ENCODE assay signal across 7 cellular contexts in genomic region chr4:40316333-40316781, GRCh38. TPM values are rescaled to one million over a fixed set of nuclear protein-coding genes. Genes with fewer than 3 reads are reported as not detected.
DNase-seq lines count a peak whose midpoint lies in the region; ATAC-seq, FAIRE-seq and TF ChIP-seq lines count a peak whose summit lies in the region.

No MANE protein-coding gene starts in this region.

- H2BK5ac ChIP-seq in mesenchymal stem cell (ENCODE audit: low read depth, low read length, poor library complexity, severe bottlenecking): no peak overlapping the region

- no peaks in the 10 kb centered on the region for H3K79me1 ChIP-seq in mesenchymal stem cell (replicated peaks; ENCODE audit: low read length, poor library complexity, severe bottlenecking)

- DNase-seq in K562 (ENCODE audit: extremely low read depth in 1 of 4, low spot score in 3 of 4): no peak
- peak; percentile 99 for DNase-seq in mesenchymal stem cell
- no peak for DNase-seq in aorta
- DNase-seq in substantia nigra (lab: John Stamatoyannopoulos, UW): no peak
- no peak for DNase-seq in SIG-M5 treated with dmso at 0.1 percent for 504 hours (lab: John Stamatoyannopoulos, UW; ENCODE audit: unreplicated experiment)

- no peaks in the 10 kb centered on the region for H3K79me2 ChIP-seq in K562 (ENCODE audit: control insufficient read depth, insufficient read depth, low read length)

- H3K4me2 ChIP-seq in K562 (ENCODE audit: insufficient read depth, low read length) (no peak overlapping the region), mesenchymal stem cell (ENCODE audit: low read length, poor library complexity, severe bottlenecking) (peak overlapping the region; percentile 43)

- no peak for TF ChIP-seq POLR2A in K562 (conservative IDR thresholded peaks at IDR 0.05)

- H3K36me3 ChIP-seq in KOPT-K1 (ENCODE audit: insufficient read depth, low read length): no peaks in the 10 kb centered on the region
- no peaks in the 10 kb centered on the region for H3K36me3 ChIP-seq in K562 (ENCODE audit: control insufficient read depth, insufficient read depth, low read length)
- no peaks in the 10 kb centered on the region for H3K36me3 ChIP-seq in mesenchymal stem cell (ENCODE audit: control insufficient read depth in 1 of 2, insufficient read depth in 2 of 2, low read depth in 1 of 2, low read length in 2 of 2)
- no peaks in the 10 kb centered on the region for H3K36me3 ChIP-seq in aorta (ENCODE audit: control insufficient read depth in 1 of 2, insufficient read depth in 2 of 2, low read length in 1 of 2)

- peak overlapping the region; percentile 93 for H2AFZ ChIP-seq in K562 (ENCODE audit: low read depth, low read length)
- no peak overlapping the region for H2AFZ ChIP-seq in mesenchymal stem cell (ENCODE audit: low read depth, low read length)

- H2BK120ac ChIP-seq in mesenchymal stem cell (ENCODE audit: low read depth, low read length): no peak overlapping the region

- H3K27me3 ChIP-seq in K562 (ENCODE audit: control insufficient read depth in 2 of 2, insufficient read depth in 2 of 2, low read length in 2 of 2): no peaks in the 10 kb centered on the region
- no peaks in the 10 kb centered on the region for H3K27me3 ChIP-seq in mesenchymal stem cell (ENCODE audit: control insufficient read depth in 1 of 2, insufficient read depth in 1 of 2, low read length in 2 of 2)
- H3K27me3 ChIP-seq in aorta (ENCODE audit: control insufficient read depth in 1 of 2, insufficient read depth in 2 of 2, low read length in 1 of 2): no peaks in the 10 kb centered on the region

- no peak overlapping the region for H2AK5ac ChIP-seq in mesenchymal stem cell (ENCODE audit: low read length, severe bottlenecking)

- H2BK12ac ChIP-seq in mesenchymal stem cell (ENCODE audit: low read length in 2 of 2): no peak overlapping the region

- intact Hi-C loops in K562 (cut with micrococcal nuclease) (loop anchor here (5.0 to 10.0 kb wide), 3 partner anchors 339 to 852 kb away; partner anchors contain the start of genes PDS5A and UBE2K), aorta (cut with DNase I) (loop anchor here in 1 of 2 donors (5.0 kb wide), 1 partner anchor 259 kb away; the partner anchor contains the start of gene N4BP2)

- in situ Hi-C loops in K562 (cut with MboI): no loop called here

- POLR2A ChIA-PET in K562 (lab: Yijun Ruan, JAX): interaction anchor here (0.6 to 2.4 kb wide), 13 partner anchors 8 to 260 kb away, joined by 3 to 11 read pairs (median 3); partner anchors contain the start of gene N4BP2

- no peak overlapping the region for H2BK15ac ChIP-seq in mesenchymal stem cell (ENCODE audit: low read depth, poor library complexity, severe bottlenecking)

- H3K4me1 ChIP-seq in K562 (replicated peaks in 1 of 2; ENCODE audit: control insufficient read depth in 2 of 2, insufficient read depth in 2 of 2, low read length in 2 of 2) (peaks cover 12 to 42% of the 10 kb centered on the region in 2 experiments), mesenchymal stem cell (ENCODE audit: control insufficient read depth, insufficient read depth, low read depth, low read length) (peaks cover 4% of the 10 kb centered on the region), aorta (ENCODE audit: control insufficient read depth in 1 of 2, insufficient read depth in 2 of 2, low read length in 2 of 2) (no peaks in the 10 kb centered on the region)

- H3K4ac ChIP-seq in mesenchymal stem cell (ENCODE audit: low read depth in 1 of 2, low read length in 2 of 2): peak overlapping the region in 1 of 2 experiments; percentile 26

- H3K9me3 ChIP-seq in KOPT-K1 (ENCODE audit: insufficient read depth, low read length, poor library complexity, severe bottlenecking): no peaks in the 10 kb centered on the region
- H3K9me3 ChIP-seq in K562 (replicated peaks; ENCODE audit: control insufficient read depth, insufficient read depth, low read depth, low read length): no peaks in the 10 kb centered on the region
- H3K9me3 ChIP-seq in mesenchymal stem cell (ENCODE audit: control insufficient read depth, low read length): no peaks in the 10 kb centered on the region
- H3K9me3 ChIP-seq in aorta (ENCODE audit: control insufficient read depth, low read length): no peaks in the 10 kb centered on the region

- no peak overlapping the region for H4K8ac ChIP-seq in mesenchymal stem cell (ENCODE audit: low read length)

- no peaks in the 10 kb centered on the region for H4K20me1 ChIP-seq in K562 (replicated peaks; ENCODE audit: control insufficient read depth, insufficient read depth, low read length)

- no peak for FAIRE-seq in K562 (lab: Jason Lieb, UNC)

- no peak overlapping the region for H3K18ac ChIP-seq in mesenchymal stem cell (ENCODE audit: low read depth in 1 of 2, low read length in 2 of 2)

- no peak overlapping the region for H4K91ac ChIP-seq in mesenchymal stem cell (ENCODE audit: low read length)

- H3K9me1 ChIP-seq in K562 (ENCODE audit: control insufficient read depth, insufficient read depth, low read length): no peaks in the 10 kb centered on the region

- no peak for TF ChIP-seq EP300 in K562 (IDR thresholded peaks at IDR 0.05; ENCODE audit: low read length)

- CTCF ChIA-PET in K562 (lab: Yijun Ruan, JAX; ENCODE audit: low intra/inter-chr PET ratio): interaction anchor here (0.6 to 1.9 kb wide), 5 partner anchors 9 to 847 kb away, joined by 3 to 9 read pairs (median 4); partner anchors contain the start of gene N4BP2

- H3K4me3 ChIP-seq in K562 (no peak overlapping the region), mesenchymal stem cell (ENCODE audit: insufficient read depth in 1 of 2, low read depth in 1 of 2, low read length in 2 of 2) (peak overlapping the region in 1 of 2 experiments; percentile 71), aorta (ENCODE audit: low read length in 2 of 2) (peak overlapping the region; percentile 14 to 23)

- TF ChIP-seq RAD21 in K562 (CRISPR knock-in tag; conservative IDR thresholded peaks at IDR 0.05 in 1 of 2, IDR thresholded peaks at IDR 0.05 in 1 of 2): no peak

- H3K23ac ChIP-seq in mesenchymal stem cell (ENCODE audit: low read length in 2 of 2): no peak overlapping the region

- ATAC-seq in GM18870 (IDR thresholded peaks at IDR 0.05; ENCODE audit: unreplicated experiment): peak; percentile 47
- ATAC-seq in K562: no peak
- ATAC-seq in aorta (ENCODE audit: low FRiP score): peak; percentile 48

- H3K27ac ChIP-seq in KOPT-K1 (ENCODE audit: low read depth, low read length, poor library complexity, severe bottlenecking) (peak overlapping the region; percentile 95), K562 (ENCODE audit: extremely low read depth, low read depth, low read length) (peak overlapping the region; percentile 61; the same call in 2 of the 3 replicates), mesenchymal stem cell (ENCODE audit: low read length, poor library complexity, severe bottlenecking) (peak overlapping the region; percentile 93), aorta (ENCODE audit: low read depth in 1 of 2, low read length in 2 of 2) (no peak overlapping the region), substantia nigra (ENCODE audit: low read depth, low read length, poor library complexity, severe bottlenecking) (no peak overlapping the region)

- no peak overlapping the region for H3K14ac ChIP-seq in mesenchymal stem cell (ENCODE audit: low read length in 2 of 2)

- no TSS peak for BruUV-seq in K562 (replicated peaks; lab: Mats Ljungman, UMichigan)

- peak overlapping the region in 1 of 2 experiments; percentile 40; a peak in 1 of 4 replicates for H3K9ac ChIP-seq in K562 (ENCODE audit: insufficient read depth in 1 of 2, low read depth in 2 of 2, low read length in 2 of 2)
- H3K9ac ChIP-seq in mesenchymal stem cell (ENCODE audit: low read length): peak overlapping the region; percentile 93

- no peak for TF ChIP-seq CTCF in K562 (IDR thresholded peaks at IDR 0.05 in 2 of 3, conservative IDR thresholded peaks at IDR 0.05 in 1 of 3; ENCODE audit: insufficient read depth in 2 of 3, low read depth in 1 of 3, low read length in 3 of 3)

- WGBS in K562 (ENCODE audit: insufficient coverage, low coverage, missing lambda C conversion rate): 21% methylated on average over 3 of the region's 3 CpGs
- WGBS in mesenchymal stem cell: 17% methylated on average over 3 of the region's 3 CpGs
- WGBS in aorta, 2 donors: 0 to 2% methylated on average over 3 of the region's 3 CpGs

TF ChIP-seq in K562, 482 proteins besides CTCF, POLR2A, EP300 and RAD21 (continues in another document):
- TF ChIP-seq RBM22 (IDR thresholded peaks at IDR 0.05; ENCODE audit: low read depth, low read length, poor library complexity, severe bottlenecking) (no peak), NCOA1 (IDR thresholded peaks at IDR 0.05; ENCODE audit: low read depth) (no peak)

RNA-seq across cellular contexts. Expression of gene CHRNA9, which starts 18.8 kb away (rescaled TPM):
- total RNA-seq in K562 (2011; cell fraction: chromatin; rRNA removed; ENCODE audit: low replicate concordance): not detected in 2 replicates
- total RNA-seq in K562 (2011; cell fraction: nucleolus; rRNA removed): not detected in 2 replicates
- total RNA-seq in K562 (2011; cell fraction: nucleoplasm; rRNA removed): not detected in 2 replicates
- total RNA-seq in K562 (2014; rRNA removed) (not detected in 2 replicates), K562 (2014; rRNA removed; fragmentation: Illumina TruSeq; extraction: Trizol) (not detected in 2 replicates), K562 (2015; rRNA removed; fragmentation: Illumina TruSeq; extraction: Trizol) (not detected in 2 replicates), K562 (2021) (not detected in 2 replicates), aorta (not detected)
- polyA plus RNA-seq in K562 (2011; rRNA removed) (not detected in 2 replicates), K562 (2014; fragmentation: Illumina TruSeq; extraction: Trizol) (not detected in 2 replicates), K562 (2014; fragmentation: Nextera tagmentation; extraction: Ambion mirVana) (not detected), K562 (2014; rRNA removed) (not detected in 2 replicates), aorta (not detected)
- polyA plus RNA-seq in K562 (2011; cell fraction: cytosol; rRNA removed): not detected in 2 replicates
- not detected in 2 replicates for polyA plus RNA-seq in K562 (2011; cell fraction: nucleus; rRNA removed)
- not detected in 2 replicates for polyA plus RNA-seq in K562 (2012)
- polyA minus RNA-seq in K562 (2011; rRNA and poly(A)+ RNA removed): not detected in 2 replicates
- polyA minus RNA-seq in K562 (2011; cell fraction: cytosol; rRNA and poly(A)+ RNA removed): 0.55 and 0.76 TPM in 2 replicates
- not detected in 2 replicates for polyA minus RNA-seq in K562 (2011; cell fraction: nucleus; rRNA and poly(A)+ RNA removed)
- 0.14 TPM for polyA plus RNA-seq in mesenchymal stem cell (2013, experiment 1 of 2)
- polyA plus RNA-seq in mesenchymal stem cell (2013, experiment 2 of 2): 0.18 TPM

Comparison
In these comparisons a context has a peak if more than half of its experiments do, and no peak if none do; other contexts are left out.
1. H3K27ac ChIP-seq: peak in KOPT-K1 (single experiment), K562 (single experiment) and mesenchymal stem cell (single experiment); none in aorta (0 of 2) and substantia nigra (single experiment).